In the genomic region with DNA sequence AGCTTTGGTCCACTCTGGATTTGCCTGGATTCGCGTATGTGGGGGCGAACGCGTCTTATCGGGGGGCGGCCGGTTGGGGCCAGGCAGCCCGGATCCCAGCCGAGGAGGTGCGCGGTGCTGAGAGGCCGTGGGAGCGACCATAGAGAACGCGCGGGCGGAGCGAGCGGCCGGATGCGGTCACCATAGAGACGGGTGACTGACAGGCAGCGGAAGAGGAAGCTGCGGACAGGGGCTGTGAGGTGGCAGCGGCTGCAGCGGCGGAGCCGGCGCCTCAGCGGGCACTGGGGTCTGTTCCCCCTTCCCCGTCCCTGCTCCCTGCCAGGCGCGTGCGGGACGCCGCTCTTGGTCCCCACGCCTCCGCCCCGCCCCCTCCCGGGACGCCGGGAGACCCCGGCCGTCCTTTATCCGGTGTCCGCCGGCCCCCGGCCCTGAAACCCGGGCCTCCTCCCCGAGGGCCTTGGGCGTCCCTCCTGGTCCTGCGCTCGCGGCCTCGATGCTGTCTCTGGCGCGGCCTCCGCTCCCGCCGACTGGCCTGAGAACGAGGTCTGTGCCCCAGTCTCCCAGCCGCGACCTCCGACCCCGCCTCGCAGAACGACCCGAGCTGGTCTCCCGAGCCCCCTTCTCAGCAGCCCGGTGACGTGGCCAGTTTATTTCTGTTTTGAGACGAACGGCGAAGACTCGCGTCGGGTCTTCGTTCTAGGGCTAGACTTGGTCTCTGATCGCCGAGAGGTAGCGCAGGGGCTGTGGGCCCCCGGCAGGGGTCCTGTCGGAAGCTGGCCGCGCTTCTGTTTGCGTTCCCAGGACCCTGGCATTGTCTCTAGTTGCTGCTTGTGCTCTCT, we compare ENCODE assay signal across 8 cellular contexts. TPM values are rescaled to one million over a fixed set of nuclear protein-coding genes. Genes with fewer than 3 reads are reported as not detected.
A peak's percentile ranks its signal among the peaks of the same experiment; 100 is the strongest.
DNase-seq lines count a peak whose midpoint lies in the region; ATAC-seq and TF ChIP-seq lines count a peak whose summit lies in the region.

A gene with protein sequence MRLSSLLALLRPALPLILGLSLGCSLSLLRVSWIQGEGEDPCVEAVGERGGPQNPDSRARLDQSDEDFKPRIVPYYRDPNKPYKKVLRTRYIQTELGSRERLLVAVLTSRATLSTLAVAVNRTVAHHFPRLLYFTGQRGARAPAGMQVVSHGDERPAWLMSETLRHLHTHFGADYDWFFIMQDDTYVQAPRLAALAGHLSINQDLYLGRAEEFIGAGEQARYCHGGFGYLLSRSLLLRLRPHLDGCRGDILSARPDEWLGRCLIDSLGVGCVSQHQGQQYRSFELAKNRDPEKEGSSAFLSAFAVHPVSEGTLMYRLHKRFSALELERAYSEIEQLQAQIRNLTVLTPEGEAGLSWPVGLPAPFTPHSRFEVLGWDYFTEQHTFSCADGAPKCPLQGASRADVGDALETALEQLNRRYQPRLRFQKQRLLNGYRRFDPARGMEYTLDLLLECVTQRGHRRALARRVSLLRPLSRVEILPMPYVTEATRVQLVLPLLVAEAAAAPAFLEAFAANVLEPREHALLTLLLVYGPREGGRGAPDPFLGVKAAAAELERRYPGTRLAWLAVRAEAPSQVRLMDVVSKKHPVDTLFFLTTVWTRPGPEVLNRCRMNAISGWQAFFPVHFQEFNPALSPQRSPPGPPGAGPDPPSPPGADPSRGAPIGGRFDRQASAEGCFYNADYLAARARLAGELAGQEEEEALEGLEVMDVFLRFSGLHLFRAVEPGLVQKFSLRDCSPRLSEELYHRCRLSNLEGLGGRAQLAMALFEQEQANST (plus strand): TSS at position 212 of the 839 bp plus-strand sequence. CDS start 1,529 bp downstream, outside the sequence.

- peak within 1 kb of the TSS; percentile 87 for H3K4me3 ChIP-seq in HUES48 (ENCODE audit: low read depth, low read length)
- H3K4me3 ChIP-seq in mucosa of descending colon = peak within 1 kb of the TSS; percentile 90

- ATAC-seq in GM21381 (IDR thresholded peaks at IDR 0.05; ENCODE audit: unreplicated experiment) (peak; percentile 97), mucosa of descending colon (peak; percentile 92)

- peak within 1 kb of the TSS; percentile 57 for H3K9ac ChIP-seq in HUES48 (ENCODE audit: low read depth, low read length)

- peaks cover 26% of the 10 kb centered on the region for H3K36me3 ChIP-seq in HUES48 (ENCODE audit: control insufficient read depth, insufficient read depth, low read length)
- H3K36me3 ChIP-seq in mucosa of descending colon (ENCODE audit: low read depth) = no peaks in the 10 kb centered on the region

- intact Hi-C loops in mucosa of descending colon (cut with DNase I, micrococcal nuclease) = no loop called here

- H3K27ac ChIP-seq in HUES48 (ENCODE audit: low read depth, low read length) = peak within 1 kb of the TSS; percentile 73

- TF ChIP-seq CTCF in mucosa of descending colon (IDR thresholded peaks at IDR 0.05) = no peak

- H3K9me3 ChIP-seq in HUES48 (ENCODE audit: control insufficient read depth, insufficient read depth, low read length) (no peaks in the 10 kb centered on the region), mucosa of descending colon (no peaks in the 10 kb centered on the region)

- no peaks in the 10 kb centered on the region for H3K27me3 ChIP-seq in HUES48 (ENCODE audit: control insufficient read depth, insufficient read depth, low read length)

- peak; percentile 95 for DNase-seq in D341Med (ENCODE audit: low spot score)
- DNase-seq in OCI-M1 (lab: John Stamatoyannopoulos, UW) = peak; percentile 86
- peak; percentile 89 for DNase-seq in activated T-cell treated with anti-CD3 and anti-CD28 coated beads for 24 hours (ENCODE audit: low read depth)
- peak; percentile 98 for DNase-seq in epidermal melanocyte (ENCODE audit: insufficient read length, low spot score)
- DNase-seq in mucosa of descending colon = peak; percentile 93 to 97 (median 95)
- DNase-seq in stimulated activated CD8-positive, alpha-beta memory T cell treated with anti-CD3 and anti-CD28 coated beads, Interleukin-4, amount 100 ng/mL, for 24 hours (ENCODE audit: low read depth) = peak; percentile 88

- 0 out of 2 replicates have a peak, but pooled peaks cover 10% of the 10 kb centered on the region for H3K4me1 ChIP-seq in HUES48 (ENCODE audit: control insufficient read depth, insufficient read depth, low read length)
- peaks cover 32% of the 10 kb centered on the region for H3K4me1 ChIP-seq in mucosa of descending colon (ENCODE audit: low read depth)

RNA-seq across cellular contexts. Expression of the gene that starts here (rescaled TPM):
- total RNA-seq in mucosa of descending colon = 10 to 100 TPM; 38.3 to 52.2 (median 41.5) TPM

Comparison
In these comparisons a context has a peak if more than half of its experiments do, and no peak if none do; other contexts are left out.
1. Peak in every context shown above with its lines: DNase-seq, ATAC-seq, H3K4me3 ChIP-seq and H3K27ac ChIP-seq.